39 cellular contexts compared by ENCODE assay signal in the genomic region with DNA sequence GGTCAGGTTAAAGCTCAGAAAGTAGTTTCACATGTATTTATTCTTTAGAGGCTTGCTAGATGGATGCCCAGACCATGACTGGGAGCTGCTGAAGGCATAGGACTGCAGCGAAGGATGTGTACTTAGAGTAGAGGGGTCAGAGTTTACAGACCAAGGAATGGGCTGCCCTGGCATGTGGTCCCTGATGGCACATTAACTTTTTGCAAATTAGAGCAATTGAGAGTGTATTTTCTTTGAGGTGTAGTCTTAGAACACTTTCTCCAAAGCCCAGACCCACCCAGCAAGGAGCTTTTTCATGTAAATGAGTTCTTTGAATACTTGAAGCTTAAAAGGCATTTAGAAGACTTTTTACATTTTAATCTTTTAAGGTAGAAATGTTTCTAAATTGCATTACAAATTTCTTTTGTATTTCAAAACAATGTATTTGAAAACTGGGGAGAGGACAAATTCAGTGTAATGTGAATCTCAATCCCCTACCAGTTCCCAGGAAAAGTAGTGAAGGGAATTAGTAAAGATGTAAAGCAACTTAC. TPM values are rescaled to one million over a fixed set of nuclear protein-coding genes. Genes with fewer than 3 reads are reported as not detected.
"Had no signal": no experiment of that assay in that cellular context is flagged by ENCODE, and none has a peak within 500 bp of the region (broad histone marks: within the 10 kb centered on the region; RNA-seq: fewer than 3 reads in every experiment).

No MANE protein-coding gene starts in this region.

- H3K9me3 ChIP-seq: adrenal gland, body of pancreas, breast epithelium had no signal

- ATAC-seq: activated CD4-positive, alpha-beta T cell treated with anti-CD3 and anti-CD28 coated beads for 36 hours; activated CD4-positive, CD25-positive, alpha-beta regulatory T cell treated with anti-CD3 and anti-CD28 coated beads, Interleukin-2, amount 50 U/mL, for 24 hours; activated CD8-positive, alpha-beta memory T cell treated with anti-CD3 and anti-CD28 coated beads, Interleukin-2, amount 10 ng/mL, durations not matched to agents 7 days and 5 days; activated CD8-positive, alpha-beta T cell treated with anti-CD3 and anti-CD28 coated beads, Interleukin-2, amount 10 ng/mL, durations not matched to agents 7 days and 5 days; activated naive CD4-positive, alpha-beta T cell treated with anti-CD3 and anti-CD28 coated beads, Interleukin-2, amount 50 U/mL, for 72 hours; activated T-cell treated with anti-CD3 and anti-CD28 coated beads, Interleukin-2, amount 50 U/mL, for 4 hours; activated T-cell treated with anti-CD3 and anti-CD28 coated beads, Interleukin-2, amount 50 U/mL, for 72 hours; activated T-helper 17 cell treated with anti-CD3 and anti-CD28 coated beads, Interleukin-2, amount 50 U/mL, for 72 hours; body of pancreas; WTC11 had no signal

- H3K4me3 ChIP-seq: adrenal gland, body of pancreas, breast epithelium had no signal

- DNase-seq: activated CD4-positive, alpha-beta memory T cell treated with anti-CD3 and anti-CD28 coated beads, Interleukin-2, amount 10 ng/mL, durations not matched to agents 7 days and 5 days; activated CD4-positive, alpha-beta T cell treated with anti-CD3 and anti-CD28 coated beads for 1 hour; activated CD4-positive, alpha-beta T cell treated with anti-CD3 and anti-CD28 coated beads for 36 hours; activated CD4-positive, alpha-beta T cell treated with anti-CD3 and anti-CD28 coated beads for 48 hours; activated CD4-positive, alpha-beta T cell treated with anti-CD3 and anti-CD28 coated beads, Interleukin-2, amount 10 ng/mL, durations not matched to agents 7 days and 5 days; activated CD4-positive, alpha-beta T cell treated with anti-CD3 and anti-CD28 coated beads, Interleukin-2, amount 50 U/mL, for 48 hours; activated CD4-positive, CD25-positive, alpha-beta regulatory T cell; activated CD8-positive, alpha-beta memory T cell treated with anti-CD3 and anti-CD28 coated beads for 24 hours; activated CD8-positive, alpha-beta memory T cell treated with anti-CD3 and anti-CD28 coated beads, Interleukin-2, amount 10 ng/mL, durations not matched to agents 7 days and 5 days; activated CD8-positive, alpha-beta memory T cell treated with anti-CD3 and anti-CD28 coated beads, Interleukin-2, amount 50 U/mL, for 48 hours; activated CD8-positive, alpha-beta T cell treated with anti-CD3 and anti-CD28 coated beads, Interleukin-2, amount 10 ng/mL, durations not matched to agents 7 days and 5 days; activated effector memory CD4-positive, alpha-beta T cell treated with anti-CD3 and anti-CD28 coated beads, Interleukin-2, amount 50 U/mL, for 16 hours; activated gamma-delta T cell treated with Interleukin-2 at 50 U/mL for 16 hours; activated naive CD4-positive, alpha-beta T cell; activated naive CD4-positive, alpha-beta T cell treated with anti-CD3 and anti-CD28 coated beads for 36 hours; activated naive CD4-positive, alpha-beta T cell treated with anti-CD3 and anti-CD28 coated beads, Interleukin-2, amount 50 U/mL, for 16 hours; activated naive CD8-positive, alpha-beta T cell treated with anti-CD3 and anti-CD28 coated beads for 36 hours; activated T-cell treated with anti-CD3 and anti-CD28 coated beads, Interleukin-2, amount 50 U/mL, for 4 hours; activated T-cell treated with anti-CD3 and anti-CD28 coated beads, Interleukin-2, amount 50 U/mL, for 72 hours; adrenal gland; amniotic stem cell; aorta; body of pancreas; brain microvascular endothelial cell; central memory CD4-positive, alpha-beta T cell; T-helper 2 cell; T-helper 9 cell; WERI-Rb-1 had no signal

- H3K27ac Mint-ChIP-seq: activated CD4-positive, alpha-beta memory T cell treated with anti-CD3 and anti-CD28 coated beads, Interleukin-2, amount 10 ng/mL, durations not matched to agents 7 days and 5 days; activated CD4-positive, alpha-beta T cell treated with anti-CD3 and anti-CD28 coated beads for 36 hours; activated CD4-positive, alpha-beta T cell treated with anti-CD3 and anti-CD28 coated beads, Interleukin-2, amount 10 ng/mL, durations not matched to agents 7 days and 5 days; activated CD8-positive, alpha-beta memory T cell treated with anti-CD3 and anti-CD28 coated beads, Interleukin-2, amount 10 ng/mL, durations not matched to agents 7 days and 5 days; activated CD8-positive, alpha-beta T cell treated with anti-CD3 and anti-CD28 coated beads, Interleukin-2, amount 10 ng/mL, durations not matched to agents 7 days and 5 days; activated naive CD4-positive, alpha-beta T cell treated with anti-CD3 and anti-CD28 coated beads for 36 hours; activated naive CD4-positive, alpha-beta T cell treated with anti-CD3 and anti-CD28 coated beads, Interleukin-2, amount 50 U/mL, for 72 hours; activated naive CD8-positive, alpha-beta T cell treated with anti-CD3 and anti-CD28 coated beads for 36 hours; activated T-cell treated with anti-CD3 and anti-CD28 coated beads, Interleukin-2, amount 50 U/mL, for 72 hours; activated T-helper 1 cell treated with anti-CD3 and anti-CD28 coated beads, Interleukin-12 subunit alpha, Interleukin-12 subunit beta, Interleukin-2, Interleukin-4 antibody, amounts not matched to agents 30 ng/mL and 10 ng/mL and 1 ng/mL, durations not matched to agents 14 hours and 24 hours and 36 hours; activated T-helper 17 cell treated with anti-CD3 and anti-CD28 coated beads, Interleukin-2, amount 50 U/mL, for 72 hours; T-helper 1 cell treated with Interleukin-12 subunit alpha and Interleukin-12 subunit beta and Interleukin-4 antibody, amounts not matched to agents 30 μg/mL and 1 μg/mL, for 36 hours; T-helper 2 cell treated with Interferon-gamma antibody and Interleukin-4, amounts not matched to agents 5 μg/mL and 100 μg/mL, for 36 hours; WTC11 had no signal

- H3K4me1 Mint-ChIP-seq: activated CD4-positive, alpha-beta memory T cell treated with anti-CD3 and anti-CD28 coated beads, Interleukin-2, amount 10 ng/mL, durations not matched to agents 7 days and 5 days; activated CD4-positive, alpha-beta T cell treated with anti-CD3 and anti-CD28 coated beads for 36 hours; activated CD4-positive, alpha-beta T cell treated with anti-CD3 and anti-CD28 coated beads, Interleukin-2, amount 10 ng/mL, durations not matched to agents 7 days and 5 days; activated CD8-positive, alpha-beta memory T cell treated with anti-CD3 and anti-CD28 coated beads, Interleukin-2, amount 10 ng/mL, durations not matched to agents 7 days and 5 days; activated naive CD8-positive, alpha-beta T cell treated with anti-CD3 and anti-CD28 coated beads for 36 hours; activated T-helper 17 cell treated with anti-CD3 and anti-CD28 coated beads, Interleukin-2, amount 50 U/mL, for 72 hours; WTC11 had no signal

- H3K9me3 Mint-ChIP-seq: activated CD4-positive, alpha-beta memory T cell treated with anti-CD3 and anti-CD28 coated beads, Interleukin-2, amount 10 ng/mL, durations not matched to agents 7 days and 5 days; activated CD4-positive, alpha-beta T cell treated with anti-CD3 and anti-CD28 coated beads, Interleukin-2, amount 10 ng/mL, durations not matched to agents 7 days and 5 days; activated naive CD4-positive, alpha-beta T cell treated with anti-CD3 and anti-CD28 coated beads for 36 hours; activated naive CD4-positive, alpha-beta T cell treated with anti-CD3 and anti-CD28 coated beads, Interleukin-2, amount 50 U/mL, for 72 hours; activated T-cell treated with anti-CD3 and anti-CD28 coated beads, Interleukin-2, amount 50 U/mL, for 4 hours; activated T-cell treated with anti-CD3 and anti-CD28 coated beads, Interleukin-2, amount 50 U/mL, for 72 hours; activated T-helper 1 cell treated with anti-CD3 and anti-CD28 coated beads, Interleukin-12 subunit alpha, Interleukin-12 subunit beta, Interleukin-2, Interleukin-4 antibody, amounts not matched to agents 30 ng/mL and 10 ng/mL and 1 ng/mL, durations not matched to agents 14 hours and 24 hours and 36 hours; activated T-helper 17 cell treated with anti-CD3 and anti-CD28 coated beads, Interleukin-2, amount 50 U/mL, for 72 hours; T-helper 1 cell treated with Interleukin-12 subunit alpha and Interleukin-12 subunit beta and Interleukin-4 antibody, amounts not matched to agents 30 μg/mL and 1 μg/mL, for 36 hours; T-helper 2 cell treated with Interferon-gamma antibody and Interleukin-4, amounts not matched to agents 5 μg/mL and 100 μg/mL, for 36 hours had no signal

- H3K27me3 Mint-ChIP-seq: activated T-helper 17 cell treated with anti-CD3 and anti-CD28 coated beads, Interleukin-2, amount 50 U/mL, for 72 hours had no signal

- H3K4me3 Mint-ChIP-seq: activated CD4-positive, alpha-beta memory T cell treated with anti-CD3 and anti-CD28 coated beads, Interleukin-2, amount 10 ng/mL, durations not matched to agents 7 days and 5 days; activated CD4-positive, alpha-beta T cell treated with anti-CD3 and anti-CD28 coated beads for 36 hours; activated CD4-positive, alpha-beta T cell treated with anti-CD3 and anti-CD28 coated beads, Interleukin-2, amount 10 ng/mL, durations not matched to agents 7 days and 5 days; activated CD8-positive, alpha-beta memory T cell treated with anti-CD3 and anti-CD28 coated beads, Interleukin-2, amount 10 ng/mL, durations not matched to agents 7 days and 5 days; activated CD8-positive, alpha-beta T cell treated with anti-CD3 and anti-CD28 coated beads, Interleukin-2, amount 10 ng/mL, durations not matched to agents 7 days and 5 days; activated naive CD4-positive, alpha-beta T cell treated with anti-CD3 and anti-CD28 coated beads for 36 hours; activated naive CD8-positive, alpha-beta T cell treated with anti-CD3 and anti-CD28 coated beads for 36 hours; activated T-cell treated with anti-CD3 and anti-CD28 coated beads, Interleukin-2, amount 50 U/mL, for 4 hours; activated T-cell treated with anti-CD3 and anti-CD28 coated beads, Interleukin-2, amount 50 U/mL, for 72 hours; activated T-helper 1 cell treated with anti-CD3 and anti-CD28 coated beads, Interleukin-12 subunit alpha, Interleukin-12 subunit beta, Interleukin-2, Interleukin-4 antibody, amounts not matched to agents 30 ng/mL and 10 ng/mL and 1 ng/mL, durations not matched to agents 14 hours and 24 hours and 36 hours; activated T-helper 17 cell treated with anti-CD3 and anti-CD28 coated beads, Interleukin-2, amount 50 U/mL, for 72 hours; T-helper 1 cell treated with Interleukin-12 subunit alpha and Interleukin-12 subunit beta and Interleukin-4 antibody, amounts not matched to agents 30 μg/mL and 1 μg/mL, for 36 hours; T-helper 2 cell treated with Interferon-gamma antibody and Interleukin-4, amounts not matched to agents 5 μg/mL and 100 μg/mL, for 36 hours; WTC11 had no signal

- H3K36me3 Mint-ChIP-seq: activated CD8-positive, alpha-beta memory T cell treated with anti-CD3 and anti-CD28 coated beads, Interleukin-2, amount 10 ng/mL, durations not matched to agents 7 days and 5 days; activated naive CD4-positive, alpha-beta T cell treated with anti-CD3 and anti-CD28 coated beads, Interleukin-2, amount 50 U/mL, for 72 hours; activated naive CD8-positive, alpha-beta T cell treated with anti-CD3 and anti-CD28 coated beads for 36 hours had no signal

- H3K4me1 ChIP-seq: adrenal gland, body of pancreas, breast epithelium had no signal

- H3K36me3 ChIP-seq: adrenal gland, brain microvascular endothelial cell, breast epithelium, WERI-Rb-1 had no signal

- H3K27ac ChIP-seq: adrenal gland, body of pancreas, brain microvascular endothelial cell, breast epithelium, WERI-Rb-1 had no signal

- H3K27me3 ChIP-seq: adrenal gland, body of pancreas, brain microvascular endothelial cell, breast epithelium had no signal

RNA-seq across cellular contexts. Expression of gene OR4X1, which starts 9.0 kb away (rescaled TPM):
- total RNA-seq: activated CD4-positive, alpha-beta memory T cell treated with anti-CD3 and anti-CD28 coated beads, Interleukin-2, amount 10 ng/mL, durations not matched to agents 7 days and 5 days; activated CD4-positive, alpha-beta T cell treated with anti-CD3 and anti-CD28 coated beads for 36 hours; activated CD4-positive, alpha-beta T cell treated with anti-CD3 and anti-CD28 coated beads, Interleukin-2, amount 10 ng/mL, durations not matched to agents 7 days and 5 days; activated CD8-positive, alpha-beta memory T cell treated with anti-CD3 and anti-CD28 coated beads, Interleukin-2, amount 10 ng/mL, durations not matched to agents 7 days and 5 days; activated CD8-positive, alpha-beta T cell treated with anti-CD3 and anti-CD28 coated beads, Interleukin-2, amount 10 ng/mL, durations not matched to agents 7 days and 5 days; activated naive CD4-positive, alpha-beta T cell treated with anti-CD3 and anti-CD28 coated beads for 36 hours; activated naive CD4-positive, alpha-beta T cell treated with anti-CD3 and anti-CD28 coated beads, Interleukin-2, amount 50 U/mL, for 72 hours; activated naive CD8-positive, alpha-beta T cell treated with anti-CD3 and anti-CD28 coated beads for 36 hours; activated T-cell treated with anti-CD3 and anti-CD28 coated beads, Interleukin-2, amount 50 U/mL, for 4 hours; activated T-cell treated with anti-CD3 and anti-CD28 coated beads, Interleukin-2, amount 50 U/mL, for 72 hours; activated T-helper 1 cell treated with anti-CD3 and anti-CD28 coated beads, Interleukin-12 subunit alpha, Interleukin-12 subunit beta, Interleukin-2, Interleukin-4 antibody, amounts not matched to agents 30 ng/mL and 10 ng/mL and 1 ng/mL, durations not matched to agents 14 hours and 24 hours and 36 hours; activated T-helper 17 cell treated with anti-CD3 and anti-CD28 coated beads, Interleukin-2, amount 50 U/mL, for 72 hours; adrenal gland; aorta; astrocyte; body of pancreas; breast epithelium; cardiac septum; cerebellum; WTC11 had no signal

RNA-seq across cellular contexts. Expression of gene OR4X2, which starts 27.7 kb away (rescaled TPM):
- total RNA-seq: activated CD4-positive, alpha-beta memory T cell treated with anti-CD3 and anti-CD28 coated beads, Interleukin-2, amount 10 ng/mL, durations not matched to agents 7 days and 5 days; activated CD4-positive, alpha-beta T cell treated with anti-CD3 and anti-CD28 coated beads for 36 hours; activated CD4-positive, alpha-beta T cell treated with anti-CD3 and anti-CD28 coated beads, Interleukin-2, amount 10 ng/mL, durations not matched to agents 7 days and 5 days; activated CD8-positive, alpha-beta memory T cell treated with anti-CD3 and anti-CD28 coated beads, Interleukin-2, amount 10 ng/mL, durations not matched to agents 7 days and 5 days; activated CD8-positive, alpha-beta T cell treated with anti-CD3 and anti-CD28 coated beads, Interleukin-2, amount 10 ng/mL, durations not matched to agents 7 days and 5 days; activated naive CD4-positive, alpha-beta T cell treated with anti-CD3 and anti-CD28 coated beads for 36 hours; activated naive CD4-positive, alpha-beta T cell treated with anti-CD3 and anti-CD28 coated beads, Interleukin-2, amount 50 U/mL, for 72 hours; activated naive CD8-positive, alpha-beta T cell treated with anti-CD3 and anti-CD28 coated beads for 36 hours; activated T-cell treated with anti-CD3 and anti-CD28 coated beads, Interleukin-2, amount 50 U/mL, for 4 hours; activated T-cell treated with anti-CD3 and anti-CD28 coated beads, Interleukin-2, amount 50 U/mL, for 72 hours; activated T-helper 1 cell treated with anti-CD3 and anti-CD28 coated beads, Interleukin-12 subunit alpha, Interleukin-12 subunit beta, Interleukin-2, Interleukin-4 antibody, amounts not matched to agents 30 ng/mL and 10 ng/mL and 1 ng/mL, durations not matched to agents 14 hours and 24 hours and 36 hours; activated T-helper 17 cell treated with anti-CD3 and anti-CD28 coated beads, Interleukin-2, amount 50 U/mL, for 72 hours; adrenal gland; aorta; astrocyte; body of pancreas; breast epithelium; cardiac septum; cerebellum; WTC11 had no signal

RNA-seq across cellular contexts. Expression of gene OR4S1, which starts 33.4 kb away (rescaled TPM):
- total RNA-seq: activated CD4-positive, alpha-beta memory T cell treated with anti-CD3 and anti-CD28 coated beads, Interleukin-2, amount 10 ng/mL, durations not matched to agents 7 days and 5 days; activated CD4-positive, alpha-beta T cell treated with anti-CD3 and anti-CD28 coated beads for 36 hours; activated CD4-positive, alpha-beta T cell treated with anti-CD3 and anti-CD28 coated beads, Interleukin-2, amount 10 ng/mL, durations not matched to agents 7 days and 5 days; activated CD8-positive, alpha-beta memory T cell treated with anti-CD3 and anti-CD28 coated beads, Interleukin-2, amount 10 ng/mL, durations not matched to agents 7 days and 5 days; activated CD8-positive, alpha-beta T cell treated with anti-CD3 and anti-CD28 coated beads, Interleukin-2, amount 10 ng/mL, durations not matched to agents 7 days and 5 days; activated naive CD4-positive, alpha-beta T cell treated with anti-CD3 and anti-CD28 coated beads for 36 hours; activated naive CD4-positive, alpha-beta T cell treated with anti-CD3 and anti-CD28 coated beads, Interleukin-2, amount 50 U/mL, for 72 hours; activated naive CD8-positive, alpha-beta T cell treated with anti-CD3 and anti-CD28 coated beads for 36 hours; activated T-cell treated with anti-CD3 and anti-CD28 coated beads, Interleukin-2, amount 50 U/mL, for 4 hours; activated T-cell treated with anti-CD3 and anti-CD28 coated beads, Interleukin-2, amount 50 U/mL, for 72 hours; activated T-helper 1 cell treated with anti-CD3 and anti-CD28 coated beads, Interleukin-12 subunit alpha, Interleukin-12 subunit beta, Interleukin-2, Interleukin-4 antibody, amounts not matched to agents 30 ng/mL and 10 ng/mL and 1 ng/mL, durations not matched to agents 14 hours and 24 hours and 36 hours; activated T-helper 17 cell treated with anti-CD3 and anti-CD28 coated beads, Interleukin-2, amount 50 U/mL, for 72 hours; adrenal gland; aorta; astrocyte; body of pancreas; breast epithelium; cardiac septum; cerebellum; WTC11 had no signal

RNA-seq across cellular contexts. Expression of gene OR4C3, which starts 52.1 kb away (rescaled TPM):
- total RNA-seq: activated CD4-positive, alpha-beta memory T cell treated with anti-CD3 and anti-CD28 coated beads, Interleukin-2, amount 10 ng/mL, durations not matched to agents 7 days and 5 days; activated CD4-positive, alpha-beta T cell treated with anti-CD3 and anti-CD28 coated beads for 36 hours; activated CD4-positive, alpha-beta T cell treated with anti-CD3 and anti-CD28 coated beads, Interleukin-2, amount 10 ng/mL, durations not matched to agents 7 days and 5 days; activated CD8-positive, alpha-beta memory T cell treated with anti-CD3 and anti-CD28 coated beads, Interleukin-2, amount 10 ng/mL, durations not matched to agents 7 days and 5 days; activated CD8-positive, alpha-beta T cell treated with anti-CD3 and anti-CD28 coated beads, Interleukin-2, amount 10 ng/mL, durations not matched to agents 7 days and 5 days; activated naive CD4-positive, alpha-beta T cell treated with anti-CD3 and anti-CD28 coated beads for 36 hours; activated naive CD4-positive, alpha-beta T cell treated with anti-CD3 and anti-CD28 coated beads, Interleukin-2, amount 50 U/mL, for 72 hours; activated naive CD8-positive, alpha-beta T cell treated with anti-CD3 and anti-CD28 coated beads for 36 hours; activated T-cell treated with anti-CD3 and anti-CD28 coated beads, Interleukin-2, amount 50 U/mL, for 4 hours; activated T-cell treated with anti-CD3 and anti-CD28 coated beads, Interleukin-2, amount 50 U/mL, for 72 hours; activated T-helper 1 cell treated with anti-CD3 and anti-CD28 coated beads, Interleukin-12 subunit alpha, Interleukin-12 subunit beta, Interleukin-2, Interleukin-4 antibody, amounts not matched to agents 30 ng/mL and 10 ng/mL and 1 ng/mL, durations not matched to agents 14 hours and 24 hours and 36 hours; activated T-helper 17 cell treated with anti-CD3 and anti-CD28 coated beads, Interleukin-2, amount 50 U/mL, for 72 hours; adrenal gland; aorta; astrocyte; body of pancreas; breast epithelium; cardiac septum; cerebellum; WTC11 had no signal

RNA-seq across cellular contexts. Expression of gene OR4B1, which starts 56.0 kb away (rescaled TPM):
- total RNA-seq: activated CD4-positive, alpha-beta memory T cell treated with anti-CD3 and anti-CD28 coated beads, Interleukin-2, amount 10 ng/mL, durations not matched to agents 7 days and 5 days; activated CD4-positive, alpha-beta T cell treated with anti-CD3 and anti-CD28 coated beads for 36 hours; activated CD4-positive, alpha-beta T cell treated with anti-CD3 and anti-CD28 coated beads, Interleukin-2, amount 10 ng/mL, durations not matched to agents 7 days and 5 days; activated CD8-positive, alpha-beta memory T cell treated with anti-CD3 and anti-CD28 coated beads, Interleukin-2, amount 10 ng/mL, durations not matched to agents 7 days and 5 days; activated CD8-positive, alpha-beta T cell treated with anti-CD3 and anti-CD28 coated beads, Interleukin-2, amount 10 ng/mL, durations not matched to agents 7 days and 5 days; activated naive CD4-positive, alpha-beta T cell treated with anti-CD3 and anti-CD28 coated beads for 36 hours; activated naive CD4-positive, alpha-beta T cell treated with anti-CD3 and anti-CD28 coated beads, Interleukin-2, amount 50 U/mL, for 72 hours; activated naive CD8-positive, alpha-beta T cell treated with anti-CD3 and anti-CD28 coated beads for 36 hours; activated T-cell treated with anti-CD3 and anti-CD28 coated beads, Interleukin-2, amount 50 U/mL, for 4 hours; activated T-cell treated with anti-CD3 and anti-CD28 coated beads, Interleukin-2, amount 50 U/mL, for 72 hours; activated T-helper 1 cell treated with anti-CD3 and anti-CD28 coated beads, Interleukin-12 subunit alpha, Interleukin-12 subunit beta, Interleukin-2, Interleukin-4 antibody, amounts not matched to agents 30 ng/mL and 10 ng/mL and 1 ng/mL, durations not matched to agents 14 hours and 24 hours and 36 hours; activated T-helper 17 cell treated with anti-CD3 and anti-CD28 coated beads, Interleukin-2, amount 50 U/mL, for 72 hours; adrenal gland; aorta; astrocyte; body of pancreas; breast epithelium; cardiac septum; cerebellum; WTC11 had no signal
